In genomic region chr6:87364602-87365252, GRCh38 we compare ENCODE assay signal across 1 cellular context.
TF ChIP-seq lines count a peak whose summit lies in the region.

No MANE protein-coding gene starts in this region.

TF ChIP-seq in K562, 482 proteins besides CTCF, POLR2A, EP300 and RAD21 (continued from another document and continues in another):
- TF ChIP-seq RREB1 (CRISPR knock-in tag; IDR thresholded peaks at IDR 0.05) (no peak), ATF7 (IDR thresholded peaks at IDR 0.05) (peak; percentile 42; the same call in 1 of the 2 replicates), BCL6 (CRISPR knock-in tag; IDR thresholded peaks at IDR 0.05) (no peak), STAT5A (IDR thresholded peaks at IDR 0.05; ENCODE audit: borderline replicate concordance, low read length) (peak; percentile 82; the same call in 1 of the 2 replicates), MIER1 (IDR thresholded peaks at IDR 0.05; ENCODE audit: low read depth) (peak; percentile 42; the same call in 1 of the 2 replicates), KDM1A (IDR thresholded peaks at IDR 0.05) (peak; percentile 82 to 84), TEAD4 (IDR thresholded peaks at IDR 0.05; ENCODE audit: low read length) (peak; percentile 96), TEAD4 (CRISPR knock-in tag; IDR thresholded peaks at IDR 0.05; ENCODE audit: borderline replicate concordance) (no peak), MYNN (IDR thresholded peaks at IDR 0.05) (0 out of 2 replicates have a peak, but pooled peaks have one; percentile 30), MYNN (CRISPR knock-in tag; IDR thresholded peaks at IDR 0.05) (no peak), BCOR (IDR thresholded peaks at IDR 0.05) (peak; percentile 32; the same call in 1 of the 2 replicates), NCOR1 (IDR thresholded peaks at IDR 0.05) (peak; percentile 89), NEUROD1 (IDR thresholded peaks at IDR 0.05; ENCODE audit: borderline replicate concordance, low read depth, low read length, partially characterized antibody) (peak; percentile 42), SAFB (IDR thresholded peaks at IDR 0.05; ENCODE audit: borderline replicate concordance, low read depth, low read length) (no peak), GATA2 (CRISPR knock-in tag; IDR thresholded peaks at IDR 0.05) (peak; percentile 85), TRIM24 (IDR thresholded peaks at IDR 0.05) (peak; percentile 84 to 86), SMAD1 (IDR thresholded peaks at IDR 0.05; ENCODE audit: low read depth, low read length, partially characterized antibody) (peak; percentile 55), NCOA1 (IDR thresholded peaks at IDR 0.05; ENCODE audit: low read depth) (peak; percentile 68; the same call in 1 of the 2 replicates), RBM22 (IDR thresholded peaks at IDR 0.05; ENCODE audit: low read depth, low read length, poor library complexity, severe bottlenecking) (no peak), ZEB2 (IDR thresholded peaks at IDR 0.05) (peak; percentile 68), THRAP3 (IDR thresholded peaks at IDR 0.05; ENCODE audit: borderline replicate concordance) (no peak), BDP1 (IDR thresholded peaks at IDR 0.05; ENCODE audit: insufficient read depth, insufficient read length) (no peak), MXI1 (IDR thresholded peaks at IDR 0.05; ENCODE audit: low read depth, low read length) (no peak), ZNF668 (CRISPR knock-in tag; IDR thresholded peaks at IDR 0.05) (no peak), LEF1 (IDR thresholded peaks at IDR 0.05) (peak; percentile 63), SOX6 (IDR thresholded peaks at IDR 0.05) (peak; percentile 89), HDAC2 (IDR thresholded peaks at IDR 0.05) (peak; percentile 76; the same call in 1 of the 2 replicates), GTF2E2 (tag; IDR thresholded peaks at IDR 0.05) (no peak), SPI1 (IDR thresholded peaks at IDR 0.05; ENCODE audit: borderline replicate concordance, low read depth, low read length) (peak; percentile 67; the same call in 1 of the 2 replicates), CTBP1 (IDR thresholded peaks at IDR 0.05; ENCODE audit: borderline replicate concordance) (peak; percentile 71), ARID3A (IDR thresholded peaks at IDR 0.05; ENCODE audit: borderline replicate concordance, low read depth, low read length) (peak; percentile 72; the same call in 1 of the 2 replicates), BHLHE40 (IDR thresholded peaks at IDR 0.05; ENCODE audit: low read length) (peak; percentile 21; the same call in 1 of the 2 replicates), ETV5 (CRISPR knock-in tag; IDR thresholded peaks at IDR 0.05; ENCODE audit: low read depth) (no peak), RCOR1 (IDR thresholded peaks at IDR 0.05; ENCODE audit: borderline replicate concordance in 1 of 2, low read depth in 2 of 2, low read length in 2 of 2) (peak; percentile 13 to 76; a peak in 3 of 4 replicates), CEBPG (CRISPR knock-in tag; IDR thresholded peaks at IDR 0.05) (peak; percentile 38; the same call in 1 of the 2 replicates), CEBPG (tag; conservative IDR thresholded peaks at IDR 0.05 in 1 of 2, IDR thresholded peaks at IDR 0.05 in 1 of 2) (no peak; a peak in 1 of 4 replicates), SMARCA4 (IDR thresholded peaks at IDR 0.05) (peak; percentile 95), MTA2 (IDR thresholded peaks at IDR 0.05; ENCODE audit: low read depth) (peak; percentile 87), ZNF253 (CRISPR knock-in tag; conservative IDR thresholded peaks at IDR 0.05) (no peak), ETV6 (IDR thresholded peaks at IDR 0.05; ENCODE audit: borderline replicate concordance in 1 of 2, low read depth in 2 of 2, low read length in 1 of 2) (0 out of 4 replicates have a peak, but pooled peaks of 1 of the 2 experiments have one; percentile 44), ETV6 (CRISPR knock-in tag; IDR thresholded peaks at IDR 0.05; ENCODE audit: borderline replicate concordance) (no peak), ZFP30 (CRISPR knock-in tag; IDR thresholded peaks at IDR 0.05; ENCODE audit: borderline replicate concordance) (no peak), ZNF583 (CRISPR knock-in tag; IDR thresholded peaks at IDR 0.05) (no peak), RNF2 (IDR thresholded peaks at IDR 0.05) (peak; percentile 67; the same call in 1 of the 2 replicates), GABPB1 (CRISPR knock-in tag; IDR thresholded peaks at IDR 0.05) (no peak), ZNF165 (CRISPR knock-in tag; IDR thresholded peaks at IDR 0.05; ENCODE audit: borderline replicate concordance) (no peak), FOSL1 (tag; conservative IDR thresholded peaks at IDR 0.05) (peak; percentile 80), HMBOX1 (IDR thresholded peaks at IDR 0.05) (peak; percentile 68; the same call in 1 of the 2 replicates), MCM2 (IDR thresholded peaks at IDR 0.05; ENCODE audit: low read depth) (no peak), PML (IDR thresholded peaks at IDR 0.05; ENCODE audit: low read length) (peak; percentile 87), SMAD4 (CRISPR knock-in tag; conservative IDR thresholded peaks at IDR 0.05) (peak; percentile 28; the same call in 1 of the 2 replicates), CEBPB (tag; IDR thresholded peaks at IDR 0.05) (peak; percentile 71; the same call in 1 of the 2 replicates), TBL1XR1 (IDR thresholded peaks at IDR 0.05; ENCODE audit: low read length in 2 of 2) (peak in 1 of 2 experiments; percentile 78; a peak in 1 of 4 replicates), CBFA2T2 (conservative IDR thresholded peaks at IDR 0.05) (peak; percentile 88)
- TF ChIP-seq, protein P1, sequence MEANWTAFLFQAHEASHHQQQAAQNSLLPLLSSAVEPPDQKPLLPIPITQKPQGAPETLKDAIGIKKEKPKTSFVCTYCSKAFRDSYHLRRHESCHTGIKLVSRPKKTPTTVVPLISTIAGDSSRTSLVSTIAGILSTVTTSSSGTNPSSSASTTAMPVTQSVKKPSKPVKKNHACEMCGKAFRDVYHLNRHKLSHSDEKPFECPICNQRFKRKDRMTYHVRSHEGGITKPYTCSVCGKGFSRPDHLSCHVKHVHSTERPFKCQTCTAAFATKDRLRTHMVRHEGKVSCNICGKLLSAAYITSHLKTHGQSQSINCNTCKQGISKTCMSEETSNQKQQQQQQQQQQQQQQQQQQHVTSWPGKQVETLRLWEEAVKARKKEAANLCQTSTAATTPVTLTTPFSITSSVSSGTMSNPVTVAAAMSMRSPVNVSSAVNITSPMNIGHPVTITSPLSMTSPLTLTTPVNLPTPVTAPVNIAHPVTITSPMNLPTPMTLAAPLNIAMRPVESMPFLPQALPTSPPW (CRISPR knock-in tag; IDR thresholded peaks at IDR 0.05) = peak; percentile 44; the same call in 1 of the 2 replicates
- TF ChIP-seq, protein P2, sequence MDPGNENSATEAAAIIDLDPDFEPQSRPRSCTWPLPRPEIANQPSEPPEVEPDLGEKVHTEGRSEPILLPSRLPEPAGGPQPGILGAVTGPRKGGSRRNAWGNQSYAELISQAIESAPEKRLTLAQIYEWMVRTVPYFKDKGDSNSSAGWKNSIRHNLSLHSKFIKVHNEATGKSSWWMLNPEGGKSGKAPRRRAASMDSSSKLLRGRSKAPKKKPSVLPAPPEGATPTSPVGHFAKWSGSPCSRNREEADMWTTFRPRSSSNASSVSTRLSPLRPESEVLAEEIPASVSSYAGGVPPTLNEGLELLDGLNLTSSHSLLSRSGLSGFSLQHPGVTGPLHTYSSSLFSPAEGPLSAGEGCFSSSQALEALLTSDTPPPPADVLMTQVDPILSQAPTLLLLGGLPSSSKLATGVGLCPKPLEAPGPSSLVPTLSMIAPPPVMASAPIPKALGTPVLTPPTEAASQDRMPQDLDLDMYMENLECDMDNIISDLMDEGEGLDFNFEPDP (CRISPR knock-in tag; IDR thresholded peaks at IDR 0.05) = no peak
- TF ChIP-seq, protein P3, sequence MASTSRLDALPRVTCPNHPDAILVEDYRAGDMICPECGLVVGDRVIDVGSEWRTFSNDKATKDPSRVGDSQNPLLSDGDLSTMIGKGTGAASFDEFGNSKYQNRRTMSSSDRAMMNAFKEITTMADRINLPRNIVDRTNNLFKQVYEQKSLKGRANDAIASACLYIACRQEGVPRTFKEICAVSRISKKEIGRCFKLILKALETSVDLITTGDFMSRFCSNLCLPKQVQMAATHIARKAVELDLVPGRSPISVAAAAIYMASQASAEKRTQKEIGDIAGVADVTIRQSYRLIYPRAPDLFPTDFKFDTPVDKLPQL (IDR thresholded peaks at IDR 0.05; ENCODE audit: extremely low read depth, insufficient read length) = no peak
- TF ChIP-seq, protein P4, sequence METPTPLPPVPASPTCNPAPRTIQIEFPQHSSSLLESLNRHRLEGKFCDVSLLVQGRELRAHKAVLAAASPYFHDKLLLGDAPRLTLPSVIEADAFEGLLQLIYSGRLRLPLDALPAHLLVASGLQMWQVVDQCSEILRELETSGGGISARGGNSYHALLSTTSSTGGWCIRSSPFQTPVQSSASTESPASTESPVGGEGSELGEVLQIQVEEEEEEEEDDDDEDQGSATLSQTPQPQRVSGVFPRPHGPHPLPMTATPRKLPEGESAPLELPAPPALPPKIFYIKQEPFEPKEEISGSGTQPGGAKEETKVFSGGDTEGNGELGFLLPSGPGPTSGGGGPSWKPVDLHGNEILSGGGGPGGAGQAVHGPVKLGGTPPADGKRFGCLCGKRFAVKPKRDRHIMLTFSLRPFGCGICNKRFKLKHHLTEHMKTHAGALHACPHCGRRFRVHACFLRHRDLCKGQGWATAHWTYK (CRISPR knock-in tag; IDR thresholded peaks at IDR 0.05) = no peak
- TF ChIP-seq, protein P5, sequence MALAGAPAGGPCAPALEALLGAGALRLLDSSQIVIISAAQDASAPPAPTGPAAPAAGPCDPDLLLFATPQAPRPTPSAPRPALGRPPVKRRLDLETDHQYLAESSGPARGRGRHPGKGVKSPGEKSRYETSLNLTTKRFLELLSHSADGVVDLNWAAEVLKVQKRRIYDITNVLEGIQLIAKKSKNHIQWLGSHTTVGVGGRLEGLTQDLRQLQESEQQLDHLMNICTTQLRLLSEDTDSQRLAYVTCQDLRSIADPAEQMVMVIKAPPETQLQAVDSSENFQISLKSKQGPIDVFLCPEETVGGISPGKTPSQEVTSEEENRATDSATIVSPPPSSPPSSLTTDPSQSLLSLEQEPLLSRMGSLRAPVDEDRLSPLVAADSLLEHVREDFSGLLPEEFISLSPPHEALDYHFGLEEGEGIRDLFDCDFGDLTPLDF (CRISPR knock-in tag; IDR thresholded peaks at IDR 0.05) = peak; percentile 31; the same call in 1 of the 2 replicates
- TF ChIP-seq, protein P6, sequence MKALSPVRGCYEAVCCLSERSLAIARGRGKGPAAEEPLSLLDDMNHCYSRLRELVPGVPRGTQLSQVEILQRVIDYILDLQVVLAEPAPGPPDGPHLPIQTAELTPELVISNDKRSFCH (CRISPR knock-in tag; IDR thresholded peaks at IDR 0.05) = no peak
- TF ChIP-seq, protein P6 (tag; IDR thresholded peaks at IDR 0.05) = no peak
